Comparison of ENCODE assay signal across 15 cellular contexts in genomic region chr17:71793550-71793949, GRCh38.
A peak's percentile ranks its signal among the peaks of the same experiment; 100 is the strongest.
DNase-seq lines count a peak whose midpoint lies in the region; ATAC-seq, FAIRE-seq and TF ChIP-seq lines count a peak whose summit lies in the region.
"Had no signal": no experiment of that assay in that cellular context is flagged by ENCODE, and none has a peak within 500 bp of the region (broad histone marks: within the 10 kb centered on the region; RNA-seq: fewer than 3 reads in every experiment).

No MANE protein-coding gene starts in this region.

- POLR2A ChIA-PET in GM10248 (lab: Yijun Ruan, JAX) = no interaction called here

- H3K9me3 Mint-ChIP-seq in astrocyte (ENCODE audit: unreplicated experiment) = no peaks in the 10 kb centered on the region

- no peak for FAIRE-seq in astrocyte (lab: Jason Lieb, UNC)

- H3K27ac ChIP-seq in astrocyte (ENCODE audit: low read depth, low read length) = no peak overlapping the region
- H3K27ac ChIP-seq: BLaER1 treated with 17β-estradiol and CSF1 and Interleukin-3, amounts not matched to agents 10 nM and 100 nM had no signal

- H3K9ac ChIP-seq in astrocyte (ENCODE audit: low read length) = no peak overlapping the region
- H3K9ac ChIP-seq: BLaER1 treated with 17β-estradiol and CSF1 and Interleukin-3, amounts not matched to agents 10 nM and 100 nM; SK-N-SH had no signal

- H3K36me3 Mint-ChIP-seq in astrocyte (ENCODE audit: low read depth, unreplicated experiment) = no peaks in the 10 kb centered on the region
- H3K36me3 Mint-ChIP-seq: CD8-positive, alpha-beta T cell had no signal

- no peaks in the 10 kb centered on the region for H3K36me3 ChIP-seq in astrocyte (ENCODE audit: insufficient read depth, low read length)
- H3K36me3 ChIP-seq: BLaER1 treated with 17β-estradiol and CSF1 and Interleukin-3, amounts not matched to agents 10 nM and 100 nM had no signal

- DNase-seq in ELR (ENCODE audit: low read depth) = peak; percentile 20
- DNase-seq in astrocyte (ENCODE audit: low read depth) = peak; percentile 34
- peak; percentile 16 for DNase-seq in epithelial cell of esophagus (ENCODE audit: low read depth)
- DNase-seq in renal cortical epithelial cell (ENCODE audit: low read depth) = peak; percentile 7
- DNase-seq in GM10248 (ENCODE audit: extremely low spot score) = no peak
- DNase-seq in T1000 (lab: John Stamatoyannopoulos, UW) = no peak
- DNase-seq: CD8-positive, alpha-beta T cell; MV-4-11; NCI-H1694 treated with DMSO at 0.1 percent for 48 hours; NCI-H510A; NCI-H748 treated with DMSO at 0.1 percent for 48 hours; SHP77; SK-N-SH had no signal

- H3K4me1 Mint-ChIP-seq in astrocyte (ENCODE audit: low read depth, unreplicated experiment) = peaks cover 13% of the 10 kb centered on the region

- CTCF ChIA-PET in GM10248 (lab: Yijun Ruan, JAX) = no interaction called here

- ATAC-seq in HG03442 (IDR thresholded peaks at IDR 0.05; ENCODE audit: unreplicated experiment) = no peak
- ATAC-seq: CD8-positive, alpha-beta T cell had no signal

- H3K4me3 Mint-ChIP-seq in astrocyte (ENCODE audit: unreplicated experiment) = no peak overlapping the region
- H3K4me3 Mint-ChIP-seq: CD8-positive, alpha-beta T cell had no signal

- no peaks in the 10 kb centered on the region for H3K9me3 ChIP-seq in astrocyte (ENCODE audit: insufficient read depth, low read depth, low read length)
- H3K9me3 ChIP-seq: BLaER1 treated with 17β-estradiol and CSF1 and Interleukin-3, amounts not matched to agents 10 nM and 100 nM; SK-N-SH had no signal

- no peaks in the 10 kb centered on the region for H3K79me2 ChIP-seq in astrocyte (ENCODE audit: insufficient read depth, low read length)

- no peaks in the 10 kb centered on the region for H4K20me1 ChIP-seq in astrocyte (ENCODE audit: insufficient read depth, low read length)
- H4K20me1 ChIP-seq: BLaER1 treated with 17β-estradiol and CSF1 and Interleukin-3, amounts not matched to agents 10 nM and 100 nM had no signal

- H2AFZ ChIP-seq in astrocyte (ENCODE audit: low read depth, low read length) = no peak overlapping the region

- H3K4me3 ChIP-seq in astrocyte (ENCODE audit: insufficient read depth, low read depth, low read length) (no peak overlapping the region), epithelial cell of esophagus (ENCODE audit: low read length) (no peak overlapping the region)
- H3K4me3 ChIP-seq: BLaER1 treated with 17β-estradiol and CSF1 and Interleukin-3, amounts not matched to agents 10 nM and 100 nM had no signal

- no peak for TF ChIP-seq CTCF in astrocyte (IDR thresholded peaks at IDR 0.05; ENCODE audit: insufficient read depth, low read depth, low read length)
- no peak for TF ChIP-seq CTCF in epithelial cell of esophagus (IDR thresholded peaks at IDR 0.05; ENCODE audit: insufficient read depth, low read depth, low read length, missing control alignments)
- TF ChIP-seq CTCF in GM10248 (IDR thresholded peaks at IDR 0.05; ENCODE audit: control extremely low read depth, extremely low read depth, low read depth, missing control alignments) = no peak

- peaks cover 14% of the 10 kb centered on the region for H3K4me1 ChIP-seq in astrocyte (ENCODE audit: insufficient read depth, low read length)
- H3K4me1 ChIP-seq: BLaER1 treated with 17β-estradiol and CSF1 and Interleukin-3, amounts not matched to agents 10 nM and 100 nM had no signal

- no peak overlapping the region for H3K4me2 ChIP-seq in astrocyte (ENCODE audit: low read length)
- H3K4me2 ChIP-seq: BLaER1 treated with 17β-estradiol and CSF1 and Interleukin-3, amounts not matched to agents 10 nM and 100 nM; SK-N-SH had no signal

- H3K27me3 ChIP-seq in astrocyte (ENCODE audit: insufficient read depth, low read length) = no peaks in the 10 kb centered on the region
- H3K27me3 ChIP-seq: BLaER1 treated with 17β-estradiol and CSF1 and Interleukin-3, amounts not matched to agents 10 nM and 100 nM had no signal

- no peaks in the 10 kb centered on the region for H3K27me3 Mint-ChIP-seq in astrocyte (ENCODE audit: low read depth, unreplicated experiment)

- H3K27ac Mint-ChIP-seq in astrocyte (ENCODE audit: unreplicated experiment) = no peak overlapping the region
- H3K27ac Mint-ChIP-seq: CD8-positive, alpha-beta T cell had no signal

Comparison
In these comparisons a context has a peak if more than half of its experiments do, and no peak if none do; other contexts are left out.
1. DNase-seq: peak in ELR (single experiment), astrocyte (single experiment), epithelial cell of esophagus (single experiment) and renal cortical epithelial cell (single experiment); none in GM10248 (single experiment) and T1000 (single experiment).